ENCODE assay signal across 8 cellular contexts in the genomic region with DNA sequence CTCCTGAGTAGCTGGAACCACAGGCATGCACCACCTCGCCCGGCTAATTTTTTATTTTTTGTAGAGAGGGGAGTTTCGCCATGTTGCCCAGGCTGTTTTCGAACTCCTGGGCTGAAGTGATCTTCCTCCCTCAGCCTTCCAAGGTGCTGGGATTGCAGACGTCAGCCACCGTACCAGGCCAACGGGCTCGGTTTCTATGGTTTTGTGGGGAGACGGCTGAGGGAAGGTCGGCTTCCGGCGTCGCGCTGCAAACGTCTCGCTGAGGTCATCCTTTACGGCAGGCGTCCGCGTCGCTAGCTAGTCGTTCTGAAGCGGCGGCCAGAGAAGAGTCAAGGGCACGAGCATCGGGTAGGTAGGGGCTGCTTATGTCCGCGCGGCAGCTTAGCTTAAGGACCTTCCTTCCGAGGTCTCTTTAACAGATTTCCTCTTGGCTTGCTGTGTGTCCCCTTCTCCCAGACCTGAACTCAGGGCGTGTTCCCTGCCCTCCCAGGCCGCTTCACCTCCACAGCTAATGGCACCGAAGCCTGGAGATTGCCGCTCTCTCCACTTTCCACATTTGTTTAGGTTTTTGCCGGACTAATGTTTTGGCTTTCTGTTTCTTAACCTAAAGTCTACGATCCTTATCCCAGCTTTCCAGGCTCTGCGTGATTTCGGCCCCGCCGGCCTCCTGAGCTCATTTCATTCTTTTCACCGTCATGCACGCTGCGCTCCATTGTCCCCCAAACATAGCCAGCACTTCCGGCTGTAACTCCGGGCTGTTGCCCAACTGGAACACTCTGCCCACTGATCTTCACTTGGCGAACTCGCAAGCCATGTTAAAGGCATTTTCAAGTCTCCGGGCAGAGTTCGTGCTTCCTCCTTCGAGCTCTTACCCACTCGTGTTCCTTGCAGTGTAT. TPM values are rescaled to one million over a fixed set of nuclear protein-coding genes. Genes with fewer than 3 reads are reported as not detected.
DNase-seq lines count a peak whose midpoint lies in the region; TF ChIP-seq lines count a peak whose summit lies in the region.

NDUFS5 (plus strand) TSS at position 300 of the 896 bp plus-strand sequence. CDS start 2,375 bp downstream, outside the sequence.

- TF ChIP-seq POLR2A in NB4 (IDR thresholded peaks at IDR 0.05; ENCODE audit: extremely low read depth, insufficient read length), result peak; percentile 96

- no peaks in the 10 kb centered on the region for H3K9me2 ChIP-seq in SK-N-SH

- no peak for TF ChIP-seq RAD21 in SK-N-SH (IDR thresholded peaks at IDR 0.05; ENCODE audit: low read length)

- no peak for TF ChIP-seq EP300 in SK-N-SH (IDR thresholded peaks at IDR 0.05; ENCODE audit: borderline replicate concordance in 1 of 2, low read depth in 1 of 2, low read length in 1 of 2)

- H3K4me2 ChIP-seq in SK-N-SH, result peak within 1 kb of the TSS; percentile 89

- peaks cover 4 to 5% of the 10 kb centered on the region in 2 experiments; a peak in 2 of 4 replicates for H3K4me1 ChIP-seq in SK-N-SH (ENCODE audit: control insufficient read depth in 1 of 2, insufficient read depth in 2 of 2, low read depth in 1 of 2, low read length in 1 of 2)

- peak within 1 kb of the TSS; percentile 100 for H3K9ac ChIP-seq in SK-N-SH

- H3F3A ChIP-seq in SK-N-SH (replicated peaks; ENCODE audit: insufficient read depth), result peaks cover 16% of the 10 kb centered on the region

- peak within 1 kb of the TSS; percentile 94 for H3K4me3 ChIP-seq in HFF-Myc (replicated peaks; ENCODE audit: low read depth, low read length)
- H3K4me3 ChIP-seq in NB4 (ENCODE audit: low read depth, low read length), result peak within 1 kb of the TSS; percentile 76
- H3K4me3 ChIP-seq in SK-N-SH (ENCODE audit: low read depth in 2 of 2, low read length in 1 of 2), result peak within 1 kb of the TSS; percentile 70 to 92

- TF ChIP-seq CTCF in HFF-Myc (IDR thresholded peaks at IDR 0.05; ENCODE audit: low read depth, low read length, missing control alignments), result no peak
- TF ChIP-seq CTCF in NB4 (IDR thresholded peaks at IDR 0.05; ENCODE audit: low read depth, low read length), result no peak
- TF ChIP-seq CTCF in SK-N-SH (IDR thresholded peaks at IDR 0.05), result no peak

- peak within 1 kb of the TSS; percentile 94 for H2AFZ ChIP-seq in SK-N-SH (ENCODE audit: low read depth)

- peaks cover 51% of the 10 kb centered on the region for H3K79me2 ChIP-seq in SK-N-SH (ENCODE audit: insufficient read depth)

- DNase-seq in GDM1 (lab: John Stamatoyannopoulos, UW) (peak; percentile 81), HFF-Myc (ENCODE audit: extremely low read depth, low read depth) (peak; percentile 80), NB4 (ENCODE audit: low read depth) (peak; percentile 93), SK-N-SH (peak; percentile 83), globus pallidus (ENCODE audit: low spot score) (peak; percentile 85), nucleus accumbens (lab: John Stamatoyannopoulos, UW) (peak; percentile 14 to 94 (median 80)), superior temporal gyrus (ENCODE audit: extremely low spot score) (peak; percentile 90)
- DNase-seq in activated naive CD4-positive, alpha-beta T cell treated with anti-CD3 and anti-CD28 coated beads, Interleukin-2, amount 50 U/mL, for 16 hours, result peak; percentile 83

- no peaks in the 10 kb centered on the region for H3K27me3 ChIP-seq in SK-N-SH (ENCODE audit: insufficient read depth)

- CTCF ChIA-PET in SK-N-SH (lab: Yijun Ruan, JAX), result interaction anchor here (0.8 to 2.3 kb wide), 6 partner anchors 31 to 165 kb away, joined by 3 to 5 read pairs (median 4); no protein-coding TSS in a partner anchor

- H3K36me3 ChIP-seq in SK-N-SH (replicated peaks in 1 of 2; ENCODE audit: control insufficient read depth in 1 of 2, insufficient read depth in 2 of 2, low read length in 1 of 2), result peaks cover 13 to 36% of the 10 kb centered on the region in 2 experiments

- peak within 1 kb of the TSS; percentile 90 to 99 for H3K27ac ChIP-seq in SK-N-SH (ENCODE audit: low read depth in 2 of 2, low read length in 1 of 2)

- POLR2A ChIA-PET in SK-N-SH (lab: Yijun Ruan, JAX), result interaction anchor here (0.5 to 1.6 kb wide), 14 partner anchors 9 to 1326 kb away, joined by 3 to 10 read pairs (median 4); partner anchors contain the start of genes AKIRIN1, MYCBP, PPIE and RRAGC

- no peaks in the 10 kb centered on the region for H3K9me3 ChIP-seq in SK-N-SH

- WGBS in SK-N-SH (ENCODE audit: low lambda C conversion rate), result under 1% methylated on average over 48 of the region's 51 CpGs

- peaks cover 5% of the 10 kb centered on the region; the same call in 1 of the 2 replicates for H4K20me1 ChIP-seq in SK-N-SH (ENCODE audit: insufficient read depth)

TF ChIP-seq in SK-N-SH, 30 proteins besides CTCF, POLR2A, EP300 and RAD21 (continues in another document):
- TF ChIP-seq TCF12 (IDR thresholded peaks at IDR 0.05) (no peak), POLR2AphosphoS5 (IDR thresholded peaks at IDR 0.05; ENCODE audit: low read depth, low read length) (peak; percentile 95), NRF1 (IDR thresholded peaks at IDR 0.05; ENCODE audit: low read depth, low read length) (no peak), RCOR1 (IDR thresholded peaks at IDR 0.05; ENCODE audit: low read length) (peak; percentile 61; the same call in 1 of the 2 replicates), GABPA (IDR thresholded peaks at IDR 0.05; ENCODE audit: low read depth) (peak; percentile 72), CHD2 (IDR thresholded peaks at IDR 0.05; ENCODE audit: low read length, partially characterized antibody) (peak; percentile 44), NFIC (IDR thresholded peaks at IDR 0.05; ENCODE audit: borderline replicate concordance) (0 out of 2 replicates have a peak, but pooled peaks have one; percentile 6), ELF1 (IDR thresholded peaks at IDR 0.05) (0 out of 2 replicates have a peak, but pooled peaks have one; percentile 65), SMC3 (IDR thresholded peaks at IDR 0.05; ENCODE audit: low read depth, low read length) (no peak), USF2 (IDR thresholded peaks at IDR 0.05; ENCODE audit: borderline replicate concordance, low read depth, low read length) (no peak), IRF3 (IDR thresholded peaks at IDR 0.05; ENCODE audit: low read depth, low read length) (no peak), MEF2A (IDR thresholded peaks at IDR 0.05; ENCODE audit: borderline replicate concordance, low read depth) (no peak), TAF1 (IDR thresholded peaks at IDR 0.05; ENCODE audit: borderline replicate concordance, low read depth, low read length) (peak; percentile 94)
- TF ChIP-seq, protein P1, sequence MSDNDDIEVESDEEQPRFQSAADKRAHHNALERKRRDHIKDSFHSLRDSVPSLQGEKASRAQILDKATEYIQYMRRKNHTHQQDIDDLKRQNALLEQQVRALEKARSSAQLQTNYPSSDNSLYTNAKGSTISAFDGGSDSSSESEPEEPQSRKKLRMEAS (IDR thresholded peaks at IDR 0.05; ENCODE audit: low read depth), result peak; percentile 76
- TF ChIP-seq, protein P2, sequence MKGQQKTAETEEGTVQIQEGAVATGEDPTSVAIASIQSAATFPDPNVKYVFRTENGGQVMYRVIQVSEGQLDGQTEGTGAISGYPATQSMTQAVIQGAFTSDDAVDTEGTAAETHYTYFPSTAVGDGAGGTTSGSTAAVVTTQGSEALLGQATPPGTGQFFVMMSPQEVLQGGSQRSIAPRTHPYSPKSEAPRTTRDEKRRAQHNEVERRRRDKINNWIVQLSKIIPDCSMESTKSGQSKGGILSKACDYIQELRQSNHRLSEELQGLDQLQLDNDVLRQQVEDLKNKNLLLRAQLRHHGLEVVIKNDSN (IDR thresholded peaks at IDR 0.05; ENCODE audit: borderline replicate concordance, low read depth), result no peak
- TF ChIP-seq, protein P3, sequence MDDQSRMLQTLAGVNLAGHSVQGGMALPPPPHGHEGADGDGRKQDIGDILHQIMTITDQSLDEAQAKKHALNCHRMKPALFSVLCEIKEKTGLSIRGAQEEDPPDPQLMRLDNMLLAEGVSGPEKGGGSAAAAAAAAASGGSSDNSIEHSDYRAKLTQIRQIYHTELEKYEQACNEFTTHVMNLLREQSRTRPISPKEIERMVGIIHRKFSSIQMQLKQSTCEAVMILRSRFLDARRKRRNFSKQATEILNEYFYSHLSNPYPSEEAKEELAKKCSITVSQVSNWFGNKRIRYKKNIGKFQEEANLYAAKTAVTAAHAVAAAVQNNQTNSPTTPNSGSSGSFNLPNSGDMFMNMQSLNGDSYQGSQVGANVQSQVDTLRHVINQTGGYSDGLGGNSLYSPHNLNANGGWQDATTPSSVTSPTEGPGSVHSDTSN (IDR thresholded peaks at IDR 0.05), result no peak

RNA-seq across cellular contexts. Expression of gene NDUFS5, which starts in this region (rescaled TPM):
- 881 and 1,097 TPM in 2 replicates for polyA plus RNA-seq in SK-N-SH (2012; rRNA removed)
- polyA plus RNA-seq in SK-N-SH (2012; cell fraction: cytosol; rRNA removed), result 1,429 and 1,910 TPM in 2 replicates
- polyA plus RNA-seq in SK-N-SH (2012; cell fraction: nucleus; rRNA removed), result 183 and 252 TPM in 2 replicates

Comparison
In these comparisons a context has a peak if more than half of its experiments do, and no peak if none do; other contexts are left out.
1. Peak in every context shown above with its lines: DNase-seq, H3K4me3 ChIP-seq and H3K27ac ChIP-seq.